ENCODE assay signal across 5 cellular contexts in genomic region chr9:38595117-38595516, GRCh38. TPM values are rescaled to one million over a fixed set of nuclear protein-coding genes. Genes with fewer than 3 reads are reported as not detected.
"Had no signal": no experiment of that assay in that cellular context is flagged by ENCODE, and none has a peak within 500 bp of the region (broad histone marks: within the 10 kb centered on the region; RNA-seq: fewer than 3 reads in every experiment).

No MANE protein-coding gene starts in this region.

RNA-seq across cellular contexts. Expression of gene ANKRD18A, which starts 25.3 kb away (rescaled TPM):
- total RNA-seq: dermis blood vessel endothelial cell, endothelial cell of umbilical vein, gastrocnemius medialis, lung microvascular endothelial cell, mesenteric fat pad had no signal
